ENCODE assay signal across 8 cellular contexts in genomic region chr1:63674238-63674864, GRCh38.
DNase-seq lines count a peak whose midpoint lies in the region; ATAC-seq and TF ChIP-seq lines count a peak whose summit lies in the region.

No MANE protein-coding gene starts in this region.

- no peaks in the 10 kb centered on the region for H3K36me3 ChIP-seq in left ventricle myocardium inferior
- H3K36me3 ChIP-seq in rectal smooth muscle tissue (ENCODE audit: control insufficient read depth, insufficient read depth, low read length) = no peaks in the 10 kb centered on the region

- intact Hi-C loops in left ventricle myocardium inferior (cut with micrococcal nuclease) = loop anchor here (10.0 kb wide), 1 partner anchor 570 kb away; no protein-coding TSS in a partner anchor

- ATAC-seq in GM21619 (IDR thresholded peaks at IDR 0.05; ENCODE audit: unreplicated experiment) (peak; percentile 69), HG03469 (IDR thresholded peaks at IDR 0.05; ENCODE audit: unreplicated experiment) (no peak)
- peak; percentile 38 for ATAC-seq in activated T-helper 17 cell treated with anti-CD3 and anti-CD28 coated beads, Interleukin-2, amount 50 U/mL, for 72 hours (replicated peaks)

- H3K9ac ChIP-seq in rectal smooth muscle tissue (ENCODE audit: low read length) = no peak overlapping the region

- DNase-seq in EH (ENCODE audit: low read depth) (peak; percentile 77), NAMALWA (ENCODE audit: low spot score) (peak; percentile 70), left ventricle myocardium inferior (peak; percentile 67), SIG-M5 treated with dmso at 0.1 percent for 504 hours (lab: John Stamatoyannopoulos, UW; ENCODE audit: unreplicated experiment) (no peak)

- no peak overlapping the region for H3K4me3 Mint-ChIP-seq in activated T-helper 17 cell treated with anti-CD3 and anti-CD28 coated beads, Interleukin-2, amount 50 U/mL, for 72 hours

- TF ChIP-seq CTCF in left ventricle myocardium inferior (IDR thresholded peaks at IDR 0.05; ENCODE audit: borderline replicate concordance) = peak; percentile 74

- peaks cover 3% of the 10 kb centered on the region for H3K4me1 Mint-ChIP-seq in activated T-helper 17 cell treated with anti-CD3 and anti-CD28 coated beads, Interleukin-2, amount 50 U/mL, for 72 hours

- no peaks in the 10 kb centered on the region for H3K9me3 ChIP-seq in left ventricle myocardium inferior (replicated peaks)

- H3K27me3 Mint-ChIP-seq in activated T-helper 17 cell treated with anti-CD3 and anti-CD28 coated beads, Interleukin-2, amount 50 U/mL, for 72 hours = no peaks in the 10 kb centered on the region

- H3K27me3 ChIP-seq in left ventricle myocardium inferior (ENCODE audit: low read depth) = no peaks in the 10 kb centered on the region
- no peaks in the 10 kb centered on the region for H3K27me3 ChIP-seq in rectal smooth muscle tissue (ENCODE audit: control insufficient read depth, insufficient read depth, low read length)

- H3K27ac ChIP-seq in left ventricle myocardium inferior (replicated peaks) (peak overlapping the region; percentile 37), rectal smooth muscle tissue (ENCODE audit: low read depth, low read length) (peak overlapping the region; percentile 27)

- H3K9me3 Mint-ChIP-seq in activated T-helper 17 cell treated with anti-CD3 and anti-CD28 coated beads, Interleukin-2, amount 50 U/mL, for 72 hours = no peaks in the 10 kb centered on the region

- no peak overlapping the region for H3K4me3 ChIP-seq in left ventricle myocardium inferior
- no peak overlapping the region for H3K4me3 ChIP-seq in rectal smooth muscle tissue (ENCODE audit: low read length)

- H3K4me1 ChIP-seq in left ventricle myocardium inferior (peaks cover 11% of the 10 kb centered on the region), rectal smooth muscle tissue (ENCODE audit: control insufficient read depth, insufficient read depth, low read length) (peaks cover 5% of the 10 kb centered on the region)

- H3K36me3 Mint-ChIP-seq in activated T-helper 17 cell treated with anti-CD3 and anti-CD28 coated beads, Interleukin-2, amount 50 U/mL, for 72 hours (ENCODE audit: low read depth) = no peaks in the 10 kb centered on the region

- no peak overlapping the region for H3K27ac Mint-ChIP-seq in activated T-helper 17 cell treated with anti-CD3 and anti-CD28 coated beads, Interleukin-2, amount 50 U/mL, for 72 hours
